8 cellular contexts compared by ENCODE assay signal in genomic region chr6:63598251-63599036, GRCh38. TPM values are rescaled to one million over a fixed set of nuclear protein-coding genes. Genes with fewer than 3 reads are reported as not detected.
A peak's percentile ranks its signal among the peaks of the same experiment; 100 is the strongest.
DNase-seq lines count a peak whose midpoint lies in the region; ATAC-seq and TF ChIP-seq lines count a peak whose summit lies in the region.

No MANE protein-coding gene starts in this region.

- intact Hi-C loops in natural killer cell (cut with micrococcal nuclease): loop anchor here (1.0 to 10.0 kb wide), 2 partner anchors 76 to 166 kb away; no protein-coding TSS in a partner anchor

- DNase-seq in DMS79 (lab: John Stamatoyannopoulos, UW) (peak; percentile 65), OCI-M2 (lab: John Stamatoyannopoulos, UW; ENCODE audit: unreplicated experiment) (peak; percentile 61), fibroblast of mammary gland (ENCODE audit: low read depth) (peak; percentile 60), natural killer cell (peak; percentile 52)
- DNase-seq in activated T-cell treated with anti-CD3 and anti-CD28 coated beads, Interleukin-2, amount 50 U/mL, for 48 hours: peak; percentile 77 to 81

- H3K27me3 Mint-ChIP-seq in IgD-negative memory B cell: no peaks in the 10 kb centered on the region
- peaks cover 3 to 10% of the 10 kb centered on the region in 2 donors for H3K27me3 Mint-ChIP-seq in natural killer cell (ENCODE audit: low read depth in 2 of 2)
- peaks cover 13% of the 10 kb centered on the region for H3K27me3 Mint-ChIP-seq in stimulated activated naive CD8-positive, alpha-beta T cell treated with anti-CD3 and anti-CD28 coated beads, Interleukin-15, Interleukin-2, amounts not matched to agents 100 ng/mL and 50 ng/mL, for 24 hours

- no peaks in the 10 kb centered on the region for H3K9me3 Mint-ChIP-seq in IgD-negative memory B cell
- H3K9me3 Mint-ChIP-seq in natural killer cell: no peaks in the 10 kb centered on the region
- H3K9me3 Mint-ChIP-seq in stimulated activated naive CD8-positive, alpha-beta T cell treated with anti-CD3 and anti-CD28 coated beads, Interleukin-15, Interleukin-2, amounts not matched to agents 100 ng/mL and 50 ng/mL, for 24 hours: no peaks in the 10 kb centered on the region

- H3K4me1 Mint-ChIP-seq in IgD-negative memory B cell (peaks cover 9 to 12% (median 12%) of the 10 kb centered on the region in 3 donors), natural killer cell (peaks cover 11 to 13% of the 10 kb centered on the region in 2 donors)
- peaks cover 14% of the 10 kb centered on the region for H3K4me1 Mint-ChIP-seq in stimulated activated naive CD8-positive, alpha-beta T cell treated with anti-CD3 and anti-CD28 coated beads, Interleukin-15, Interleukin-2, amounts not matched to agents 100 ng/mL and 50 ng/mL, for 24 hours (ENCODE audit: low read depth)

- TF ChIP-seq CTCF in fibroblast of mammary gland (conservative IDR thresholded peaks at IDR 0.05; ENCODE audit: control insufficient read depth, insufficient read depth, low read depth, low read length): peak; percentile 94
- peak; percentile 83 for TF ChIP-seq CTCF in natural killer cell (IDR thresholded peaks at IDR 0.05)

- ATAC-seq in GM21619 (IDR thresholded peaks at IDR 0.05; ENCODE audit: unreplicated experiment) (peak; percentile 100), natural killer cell (peak; percentile 94 to 100 (median 99))

- H3K27ac Mint-ChIP-seq in IgD-negative memory B cell (peak overlapping the region in 1 of 3 donors; percentile 17), natural killer cell (peak overlapping the region in 1 of 2 donors; percentile 19)
- no peak overlapping the region for H3K27ac Mint-ChIP-seq in stimulated activated naive CD8-positive, alpha-beta T cell treated with anti-CD3 and anti-CD28 coated beads, Interleukin-15, Interleukin-2, amounts not matched to agents 100 ng/mL and 50 ng/mL, for 24 hours

- no peaks in the 10 kb centered on the region for H3K36me3 Mint-ChIP-seq in IgD-negative memory B cell
- no peaks in the 10 kb centered on the region for H3K36me3 Mint-ChIP-seq in natural killer cell
- H3K36me3 Mint-ChIP-seq in stimulated activated naive CD8-positive, alpha-beta T cell treated with anti-CD3 and anti-CD28 coated beads, Interleukin-15, Interleukin-2, amounts not matched to agents 100 ng/mL and 50 ng/mL, for 24 hours (ENCODE audit: low read depth): no peaks in the 10 kb centered on the region

- H3K4me3 Mint-ChIP-seq in IgD-negative memory B cell: peak overlapping the region; percentile 33 to 94 (median 86)
- H3K4me3 Mint-ChIP-seq in natural killer cell: peak overlapping the region; percentile 91
- peak overlapping the region; percentile 86 for H3K4me3 Mint-ChIP-seq in stimulated activated naive CD8-positive, alpha-beta T cell treated with anti-CD3 and anti-CD28 coated beads, Interleukin-15, Interleukin-2, amounts not matched to agents 100 ng/mL and 50 ng/mL, for 24 hours

- H3K4me3 ChIP-seq in fibroblast of mammary gland (ENCODE audit: control insufficient read depth, low read depth, low read length): peak overlapping the region; percentile 67

RNA-seq across cellular contexts. Expression of gene PTP4A1, which starts 26.2 kb away (rescaled TPM):
- 69.5 TPM for polyA plus RNA-seq in IgD-negative memory B cell
- total RNA-seq in natural killer cell: 100 to 1,000 TPM; 113 to 185 (median 130) TPM

RNA-seq across cellular contexts. Expression of gene PHF3, which starts 37.2 kb away (rescaled TPM):
- 36.6 TPM for polyA plus RNA-seq in IgD-negative memory B cell
- total RNA-seq in natural killer cell: 10 to 100 TPM; 80.2 to 84.4 (median 84.0) TPM

Comparison
In these comparisons a context has a peak if more than half of its experiments do, and no peak if none do; other contexts are left out.
1. Peak in every context shown above with its lines: DNase-seq, ATAC-seq and H3K4me3 ChIP-seq.